12 cellular contexts compared by ENCODE assay signal in the genomic region with DNA sequence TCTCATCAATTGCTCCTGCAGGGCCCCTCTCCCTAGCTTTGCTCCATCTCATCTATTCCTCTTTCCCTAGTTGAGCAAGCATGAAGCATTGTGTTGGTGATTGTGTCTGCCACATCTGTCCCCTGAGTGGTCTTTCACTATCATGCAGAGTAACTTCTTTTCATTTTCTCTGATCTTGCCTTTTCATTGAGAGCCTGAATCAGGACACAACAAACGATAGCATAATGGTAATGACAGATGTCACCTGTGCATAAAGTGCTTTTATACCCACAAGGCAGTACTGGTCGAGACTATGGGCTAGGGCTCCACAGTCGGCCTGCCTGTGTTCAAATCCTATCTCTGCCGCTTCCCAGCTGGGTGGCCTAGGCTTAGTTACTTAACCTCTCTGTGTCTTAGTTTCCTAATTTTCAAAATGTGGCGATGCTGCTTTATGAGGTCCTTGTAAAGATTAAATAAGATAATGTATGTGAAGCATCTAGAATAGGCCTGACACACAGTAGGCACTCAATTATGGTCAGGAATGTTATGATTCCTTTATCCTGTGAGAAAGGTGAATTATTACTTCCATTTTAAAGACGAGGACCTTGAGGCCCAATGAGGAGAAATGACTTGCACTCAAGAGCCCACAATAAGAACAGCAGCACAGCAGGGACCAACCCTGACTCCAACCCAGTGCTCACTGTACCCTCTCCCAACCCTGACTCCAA.
A peak's percentile ranks its signal among the peaks of the same experiment; 100 is the strongest.
DNase-seq lines count a peak whose midpoint lies in the region; ATAC-seq and TF ChIP-seq lines count a peak whose summit lies in the region.
"Had no signal": no experiment of that assay in that cellular context is flagged by ENCODE, and none has a peak within 500 bp of the region (broad histone marks: within the 10 kb centered on the region; RNA-seq: fewer than 3 reads in every experiment).

No MANE protein-coding gene starts in this region.

- peaks cover 3% of the 10 kb centered on the region for H3K9me3 Mint-ChIP-seq in activated CD4-positive, alpha-beta T cell treated with anti-CD3 and anti-CD28 coated beads for 36 hours (ENCODE audit: low read depth)
- peaks cover 6% of the 10 kb centered on the region for H3K9me3 Mint-ChIP-seq in activated T-helper 17 cell treated with anti-CD3 and anti-CD28 coated beads, Interleukin-2, amount 50 U/mL, for 72 hours
- H3K9me3 Mint-ChIP-seq in naive thymus-derived CD4-positive, alpha-beta T cell: peaks cover 0 to 10% (median 7%) of the 10 kb centered on the region in 11 donors

- peak; percentile 19 for DNase-seq in activated CD4-positive, alpha-beta T cell treated with anti-CD3 and anti-CD28 coated beads for 36 hours
- DNase-seq in activated CD4-positive, alpha-beta T cell treated with anti-CD3 and anti-CD28 coated beads, Interleukin-2, amount 50 U/mL, for 1 hour: no peak
- DNase-seq in Karpas-422 (peak; percentile 47), COLO829 (ENCODE audit: low spot score) (no peak), suprapubic skin (ENCODE audit: low spot score in 2 of 2) (no peak)
- peak in 6 of 9 donors; percentile 31 to 71 (median 60) for DNase-seq in naive thymus-derived CD4-positive, alpha-beta T cell
- DNase-seq: activated T-cell treated with anti-CD3 and anti-CD28 coated beads, Interleukin-2, amount 50 U/mL, for 24 hours; hypothalamus; posterior cingulate gyrus; SIG-M5 had no signal

- H3K27ac Mint-ChIP-seq in activated CD4-positive, alpha-beta T cell treated with anti-CD3 and anti-CD28 coated beads for 36 hours: no peak overlapping the region
- no peak overlapping the region for H3K27ac Mint-ChIP-seq in activated T-helper 17 cell treated with anti-CD3 and anti-CD28 coated beads, Interleukin-2, amount 50 U/mL, for 72 hours
- peak overlapping the region in 2 of 9 donors; percentile 25 to 60 for H3K27ac Mint-ChIP-seq in naive thymus-derived CD4-positive, alpha-beta T cell
- H3K27ac Mint-ChIP-seq: activated T-cell treated with anti-CD3 and anti-CD28 coated beads, Interleukin-2, amount 50 U/mL, for 24 hours had no signal

- H3K4me1 ChIP-seq in Karpas-422 (ENCODE audit: low read length) (no peaks in the 10 kb centered on the region), suprapubic skin (no peaks in the 10 kb centered on the region)
- no peaks in the 10 kb centered on the region for H3K4me1 ChIP-seq in naive thymus-derived CD4-positive, alpha-beta T cell (ENCODE audit: control insufficient read depth in 2 of 2, insufficient read depth in 2 of 2, low read length in 2 of 2)

- POLR2A ChIA-PET in activated CD4-positive, alpha-beta T cell treated with anti-CD3 and anti-CD28 coated beads for 36 hours (lab: Charles Lee): interaction anchor here (0.7 kb wide), 1 partner anchor 198 kb away, joined by 3 read pairs; no protein-coding TSS in a partner anchor
- POLR2A ChIA-PET in naive thymus-derived CD4-positive, alpha-beta T cell (lab: Charles Lee): no interaction called here

- ATAC-seq in activated CD4-positive, alpha-beta T cell treated with anti-CD3 and anti-CD28 coated beads for 36 hours: peak; percentile 72
- ATAC-seq in activated T-helper 17 cell treated with anti-CD3 and anti-CD28 coated beads, Interleukin-2, amount 50 U/mL, for 72 hours (replicated peaks): peak; percentile 5
- peak; percentile 65 for ATAC-seq in naive thymus-derived CD4-positive, alpha-beta T cell
- ATAC-seq in HG03045 (IDR thresholded peaks at IDR 0.05; ENCODE audit: unreplicated experiment): no peak

- no peak for TF ChIP-seq POLR2A in suprapubic skin (IDR thresholded peaks at IDR 0.05)

- H3K27me3 ChIP-seq in Karpas-422 (ENCODE audit: low read length) (no peaks in the 10 kb centered on the region), suprapubic skin (peaks cover 17% of the 10 kb centered on the region)
- H3K27me3 ChIP-seq in naive thymus-derived CD4-positive, alpha-beta T cell (ENCODE audit: control insufficient read depth in 2 of 2, insufficient read depth in 2 of 2, low read length in 2 of 2): no peaks in the 10 kb centered on the region

- H3K9me3 ChIP-seq in Karpas-422 (ENCODE audit: low read length) (no peaks in the 10 kb centered on the region), suprapubic skin (no peaks in the 10 kb centered on the region)
- no peaks in the 10 kb centered on the region for H3K9me3 ChIP-seq in naive thymus-derived CD4-positive, alpha-beta T cell (ENCODE audit: control insufficient read depth in 2 of 3, low read length in 3 of 3)

- no peak overlapping the region for H2AFZ ChIP-seq in Karpas-422 (ENCODE audit: low read length)

- H3K4me1 Mint-ChIP-seq in activated CD4-positive, alpha-beta T cell treated with anti-CD3 and anti-CD28 coated beads for 36 hours: no peaks in the 10 kb centered on the region
- H3K4me1 Mint-ChIP-seq in activated T-helper 17 cell treated with anti-CD3 and anti-CD28 coated beads, Interleukin-2, amount 50 U/mL, for 72 hours: peaks cover 4% of the 10 kb centered on the region
- H3K4me1 Mint-ChIP-seq in naive thymus-derived CD4-positive, alpha-beta T cell: peaks cover 0 to 9% (median 0%) of the 10 kb centered on the region in 7 donors

- H3K9me2 ChIP-seq in Karpas-422 (replicated peaks; ENCODE audit: insufficient read depth, low read length): no peaks in the 10 kb centered on the region

- no peaks in the 10 kb centered on the region for H3K79me2 ChIP-seq in Karpas-422 (ENCODE audit: low read length)

- H3K36me3 Mint-ChIP-seq in activated CD4-positive, alpha-beta T cell treated with anti-CD3 and anti-CD28 coated beads for 36 hours (ENCODE audit: low read depth): no peaks in the 10 kb centered on the region
- H3K36me3 Mint-ChIP-seq in activated T-helper 17 cell treated with anti-CD3 and anti-CD28 coated beads, Interleukin-2, amount 50 U/mL, for 72 hours (ENCODE audit: low read depth): no peaks in the 10 kb centered on the region
- peaks cover 0 to 6% (median 0%) of the 10 kb centered on the region in 5 donors for H3K36me3 Mint-ChIP-seq in naive thymus-derived CD4-positive, alpha-beta T cell

- TF ChIP-seq CTCF in suprapubic skin (IDR thresholded peaks at IDR 0.05): no peak

- WGBS in suprapubic skin: 87% methylated on average over 6 of the region's 6 CpGs

- H3K4me3 ChIP-seq in Karpas-422 (ENCODE audit: low read length) (no peak overlapping the region), suprapubic skin (no peak overlapping the region)
- no peak overlapping the region for H3K4me3 ChIP-seq in naive thymus-derived CD4-positive, alpha-beta T cell (ENCODE audit: low read length)

- H4K20me1 ChIP-seq in Karpas-422 (ENCODE audit: insufficient read depth, low read depth, low read length): no peaks in the 10 kb centered on the region

- no peak overlapping the region for H3K4me2 ChIP-seq in Karpas-422 (ENCODE audit: low read depth, low read length, poor library complexity, severe bottlenecking)

- CTCF ChIA-PET in activated CD4-positive, alpha-beta T cell treated with anti-CD3 and anti-CD28 coated beads for 36 hours (lab: Charles Lee): interaction anchor here (0.7 to 1.7 kb wide), 3 partner anchors 46 to 904 kb away, joined by 3 to 4 read pairs (median 4); no protein-coding TSS in a partner anchor
- CTCF ChIA-PET in naive thymus-derived CD4-positive, alpha-beta T cell (lab: Charles Lee): no interaction called here

- H3K4me3 Mint-ChIP-seq in activated CD4-positive, alpha-beta T cell treated with anti-CD3 and anti-CD28 coated beads for 36 hours: no peak overlapping the region
- H3K4me3 Mint-ChIP-seq in activated T-helper 17 cell treated with anti-CD3 and anti-CD28 coated beads, Interleukin-2, amount 50 U/mL, for 72 hours: no peak overlapping the region
- H3K4me3 Mint-ChIP-seq in naive thymus-derived CD4-positive, alpha-beta T cell: no peak overlapping the region
- H3K4me3 Mint-ChIP-seq: activated T-cell treated with anti-CD3 and anti-CD28 coated beads, Interleukin-2, amount 50 U/mL, for 24 hours had no signal

- TF ChIP-seq EP300 in suprapubic skin (IDR thresholded peaks at IDR 0.05): no peak

- peaks cover 9% of the 10 kb centered on the region for H3K27me3 Mint-ChIP-seq in activated CD4-positive, alpha-beta T cell treated with anti-CD3 and anti-CD28 coated beads for 36 hours
- H3K27me3 Mint-ChIP-seq in activated T-helper 17 cell treated with anti-CD3 and anti-CD28 coated beads, Interleukin-2, amount 50 U/mL, for 72 hours: peaks cover 20% of the 10 kb centered on the region
- peaks cover 0 to 55% (median 28%) of the 10 kb centered on the region in 5 donors for H3K27me3 Mint-ChIP-seq in naive thymus-derived CD4-positive, alpha-beta T cell

- no peak overlapping the region for H3K27ac ChIP-seq in Karpas-422 (ENCODE audit: low read length)
- H3K27ac ChIP-seq in naive thymus-derived CD4-positive, alpha-beta T cell (ENCODE audit: low read depth, low read length): no peak overlapping the region
- no peak overlapping the region for H3K27ac ChIP-seq in suprapubic skin

- no peak overlapping the region for H3K9ac ChIP-seq in Karpas-422 (ENCODE audit: low read length)

- H3K36me3 ChIP-seq in Karpas-422 (ENCODE audit: insufficient read depth, low read length) (no peaks in the 10 kb centered on the region), suprapubic skin (no peaks in the 10 kb centered on the region)
- H3K36me3 ChIP-seq in naive thymus-derived CD4-positive, alpha-beta T cell (ENCODE audit: control insufficient read depth in 2 of 3, insufficient read depth in 3 of 3, low read length in 3 of 3): no peaks in the 10 kb centered on the region

- intact Hi-C loops in activated CD4-positive, alpha-beta T cell treated with anti-CD3 and anti-CD28 coated beads for 36 hours (cut with DNase I, micrococcal nuclease): no loop called here
- intact Hi-C loops in naive thymus-derived CD4-positive, alpha-beta T cell (cut with micrococcal nuclease): loop anchor here in 1 of 2 donors (5.0 kb wide), 1 partner anchor 138 kb away; the partner anchor contains the start of gene ZNF618

Comparison
In these comparisons a context has a peak if more than half of its experiments do, and no peak if none do; other contexts are left out.
1. DNase-seq: peak in activated CD4-positive, alpha-beta T cell treated with anti-CD3 and anti-CD28 coated beads for 36 hours (single experiment), Karpas-422 (single experiment) and naive thymus-derived CD4-positive, alpha-beta T cell (6 of 9); none in activated CD4-positive, alpha-beta T cell treated with anti-CD3 and anti-CD28 coated beads, Interleukin-2, amount 50 U/mL, for 1 hour (single experiment), COLO829 (single experiment) and suprapubic skin (0 of 2).